1 cellular context compared by ENCODE assay signal in genomic region chr7:23283053-23283452, GRCh38. TPM values are rescaled to one million over a fixed set of nuclear protein-coding genes. Genes with fewer than 3 reads are reported as not detected.
"Had no signal": no experiment of that assay in that cellular context is flagged by ENCODE, and none has a peak within 500 bp of the region (broad histone marks: within the 10 kb centered on the region; RNA-seq: fewer than 3 reads in every experiment).

No MANE protein-coding gene starts in this region.

RNA-seq across cellular contexts. Expression of gene GPNMB, which starts 36.5 kb away (rescaled TPM):
- polyA plus RNA-seq: immature natural killer cell had no signal
